11 cellular contexts compared by ENCODE assay signal in genomic region chr11:95584589-95584988, GRCh38.
DNase-seq lines count a peak whose midpoint lies in the region; ATAC-seq, FAIRE-seq and TF ChIP-seq lines count a peak whose summit lies in the region.
"Had no signal": no experiment of that assay in that cellular context is flagged by ENCODE, and none has a peak within 500 bp of the region (broad histone marks: within the 10 kb centered on the region; RNA-seq: fewer than 3 reads in every experiment).

No MANE protein-coding gene starts in this region.

- no peak overlapping the region for H3K4me3 Mint-ChIP-seq in CD4-positive, CD25-positive, alpha-beta regulatory T cell
- H3K4me3 Mint-ChIP-seq: GM23338 had no signal

- intact Hi-C loops in lower leg skin (cut with DNase I; ENCODE audit: low total_unique reads) = no loop called here

- TF ChIP-seq POLR2A in lower leg skin (IDR thresholded peaks at IDR 0.05) = no peak

- H3K27ac Mint-ChIP-seq in CD4-positive, CD25-positive, alpha-beta regulatory T cell = no peak overlapping the region
- H3K27ac Mint-ChIP-seq: GM23338 had no signal

- FAIRE-seq in urothelium cell line (lab: Jason Lieb, UNC) = no peak

- H3K9me3 ChIP-seq in CD4-positive, CD25-positive, alpha-beta regulatory T cell (ENCODE audit: control insufficient read depth in 2 of 2, low read length in 2 of 2) = no peaks in the 10 kb centered on the region
- H3K9me3 ChIP-seq: BE2C had no signal

- H3K4me3 ChIP-seq in CD4-positive, CD25-positive, alpha-beta regulatory T cell (ENCODE audit: low read depth, low read length) = no peak overlapping the region
- H3K4me3 ChIP-seq in lower leg skin (ENCODE audit: low read depth, poor library complexity, severe bottlenecking) = no peak overlapping the region
- H3K4me3 ChIP-seq: GM23338 had no signal

- H3K9me3 Mint-ChIP-seq in CD4-positive, CD25-positive, alpha-beta regulatory T cell = peaks cover 0 to 4% (median 2%) of the 10 kb centered on the region in 7 donors
- H3K9me3 Mint-ChIP-seq: GM23338 had no signal

- peaks cover 6 to 48% (median 23%) of the 10 kb centered on the region in 4 donors for H3K4me1 Mint-ChIP-seq in CD4-positive, CD25-positive, alpha-beta regulatory T cell
- H3K4me1 Mint-ChIP-seq: GM23338 had no signal

- WGBS in lower leg skin, 2 donors = 84 to 87% methylated on average over 2 of the region's 2 CpGs

- ATAC-seq in CD4-positive, CD25-positive, alpha-beta regulatory T cell (ENCODE audit: low read depth in 2 of 2) = peak in 1 of 2 donors; percentile 47
- ATAC-seq in GM18861 (IDR thresholded peaks at IDR 0.05; ENCODE audit: unreplicated experiment) (peak; percentile 79), HG02884 (IDR thresholded peaks at IDR 0.05; ENCODE audit: unreplicated experiment) (peak; percentile 68)
- ATAC-seq: GM23338 had no signal

- no peak overlapping the region for H3K27ac ChIP-seq in CD4-positive, CD25-positive, alpha-beta regulatory T cell (ENCODE audit: insufficient read depth, low read length, poor library complexity, severe bottlenecking)

- peaks cover 3% of the 10 kb centered on the region for H3K4me1 ChIP-seq in CD4-positive, CD25-positive, alpha-beta regulatory T cell (ENCODE audit: control insufficient read depth, insufficient read depth, low read length, poor library complexity, severe bottlenecking)
- H3K4me1 ChIP-seq: BE2C had no signal

- H3K27me3 ChIP-seq in CD4-positive, CD25-positive, alpha-beta regulatory T cell (ENCODE audit: control insufficient read depth, insufficient read depth, low read length) = no peaks in the 10 kb centered on the region
- H3K27me3 ChIP-seq: BE2C had no signal

- no peak for TF ChIP-seq CTCF in lower leg skin (IDR thresholded peaks at IDR 0.05)

- H3K27me3 Mint-ChIP-seq in CD4-positive, CD25-positive, alpha-beta regulatory T cell = no peaks in the 10 kb centered on the region

- peaks cover 5% of the 10 kb centered on the region for H3K36me3 Mint-ChIP-seq in CD4-positive, CD25-positive, alpha-beta regulatory T cell

- no peaks in the 10 kb centered on the region for H3K36me3 ChIP-seq in CD4-positive, CD25-positive, alpha-beta regulatory T cell (ENCODE audit: control insufficient read depth, insufficient read depth, low read length)
- H3K36me3 ChIP-seq: BE2C had no signal

- peak in 2 of 3 donors; percentile 20 to 44 for DNase-seq in CD4-positive, CD25-positive, alpha-beta regulatory T cell
- DNase-seq in OCI-M1 (lab: John Stamatoyannopoulos, UW) = peak; percentile 17
- DNase-seq in hypothalamus (lab: John Stamatoyannopoulos, UW) = no peak
- no peak for DNase-seq in urothelium cell line (ENCODE audit: low spot score)
- no peak for DNase-seq in lower leg skin (ENCODE audit: low spot score in 2 of 2)
- no peak for DNase-seq in NCI-H146 treated with DMSO at 0.1 percent for 48 hours (lab: John Stamatoyannopoulos, UW; ENCODE audit: unreplicated experiment)
- DNase-seq: BE2C, NCI-H1694 had no signal

Comparison
In these comparisons a context has a peak if more than half of its experiments do, and no peak if none do; other contexts are left out.
1. DNase-seq: peak in CD4-positive, CD25-positive, alpha-beta regulatory T cell (2 of 3) and OCI-M1 (single experiment); none in hypothalamus (0 of 51), urothelium cell line (single experiment), lower leg skin (0 of 2) and NCI-H146 treated with DMSO at 0.1 percent for 48 hours (single experiment).